Comparison of ENCODE assay signal across 21 cellular contexts in the genomic region with DNA sequence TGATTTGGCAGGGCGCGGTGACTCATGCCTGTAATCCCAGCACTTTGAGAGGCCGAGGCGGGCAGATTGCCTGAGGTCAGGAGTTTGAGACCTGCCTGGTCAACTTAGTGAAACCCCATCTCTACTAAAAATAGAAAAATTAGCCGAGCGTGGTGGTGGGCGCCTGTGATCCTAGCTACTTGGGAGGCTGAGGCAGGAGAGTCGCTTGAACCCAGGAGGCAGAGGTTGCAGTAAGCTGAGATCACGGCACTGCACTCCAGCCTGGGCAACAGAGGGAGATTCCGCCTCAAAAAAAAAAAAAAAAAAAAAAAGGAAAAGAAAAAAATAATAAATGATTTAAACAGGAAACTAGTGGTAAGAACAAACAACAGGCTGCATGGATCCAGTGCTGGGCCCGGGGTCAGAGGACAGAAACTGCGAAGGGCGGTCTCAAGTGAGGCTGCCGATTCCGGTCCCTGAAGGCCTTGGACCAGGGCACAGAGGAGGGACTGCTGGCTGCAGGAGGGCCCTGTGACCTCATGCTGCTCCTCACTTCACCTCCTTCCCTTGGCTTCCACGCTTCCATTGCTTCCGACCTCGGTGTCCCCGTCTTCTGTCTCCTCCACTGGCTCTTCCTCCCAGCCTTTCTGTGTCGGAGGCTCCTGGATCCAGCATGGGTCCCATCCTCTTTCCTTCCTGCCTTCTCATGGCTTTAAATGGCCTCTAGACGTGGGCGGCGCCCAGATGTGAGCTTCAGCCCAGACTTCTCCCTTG. TPM values are rescaled to one million over a fixed set of nuclear protein-coding genes. Genes with fewer than 3 reads are reported as not detected.
DNase-seq lines count a peak whose midpoint lies in the region; ATAC-seq, FAIRE-seq and TF ChIP-seq lines count a peak whose summit lies in the region.
"Had no signal": no experiment of that assay in that cellular context is flagged by ENCODE, and none has a peak within 500 bp of the region (broad histone marks: within the 10 kb centered on the region; RNA-seq: fewer than 3 reads in every experiment).

No MANE protein-coding gene starts in this region.

- H3K79me1 ChIP-seq in H1 (ENCODE audit: low read depth, low read length) (no peaks in the 10 kb centered on the region), neuronal stem cell (ENCODE audit: low read depth, low read length) (no peaks in the 10 kb centered on the region)

- TF ChIP-seq CTCF in activated B cell treated with CpG ODN at 0.5 μM for 24 hours (IDR thresholded peaks at IDR 0.05), result no peak
- TF ChIP-seq CTCF in H1 (IDR thresholded peaks at IDR 0.05; ENCODE audit: control extremely low read depth in 1 of 3, insufficient read depth in 1 of 3, low read depth in 1 of 3, low read length in 3 of 3), result no peak

- peak overlapping the region; percentile 77 for H3K4me3 Mint-ChIP-seq in activated CD4-positive, alpha-beta T cell treated with anti-CD3 and anti-CD28 coated beads, Interleukin-2, amount 10 ng/mL, durations not matched to agents 7 days and 5 days
- peak overlapping the region; percentile 84 for H3K4me3 Mint-ChIP-seq in activated B cell treated with CpG ODN at 0.5 μM for 24 hours

- no peak for FAIRE-seq in H1 (lab: Jason Lieb, UNC)
- FAIRE-seq: A549 had no signal

- H2BK12ac ChIP-seq in H1 (ENCODE audit: low read depth, low read length), result 0 out of 2 replicates have a peak overlapping the region, but pooled peaks have one; percentile 50
- H2BK12ac ChIP-seq in neuronal stem cell (ENCODE audit: low read length), result no peak overlapping the region

- POLR2A ChIA-PET in activated CD4-positive, alpha-beta T cell treated with anti-CD3 and anti-CD28 coated beads, Interleukin-2, amount 10 ng/mL, durations not matched to agents 7 days and 5 days (lab: Charles Lee), result no interaction called here
- POLR2A ChIA-PET in activated B cell treated with CpG ODN at 0.5 μM for 24 hours (lab: Charles Lee) (interaction anchor here (1.5 kb wide), 1 partner anchor 106 kb away, joined by 3 read pairs; the partner anchor contains the start of gene TAF1B), H1 (lab: Charles Lee; ENCODE audit: partially characterized antibody) (interaction anchor here (1.0 kb wide), 1 partner anchor 318 kb away, joined by 3 read pairs; the partner anchor contains the start of gene YWHAQ)

- CTCF ChIA-PET in activated CD4-positive, alpha-beta T cell treated with anti-CD3 and anti-CD28 coated beads, Interleukin-2, amount 10 ng/mL, durations not matched to agents 7 days and 5 days (lab: Charles Lee), result no interaction called here
- CTCF ChIA-PET in activated B cell treated with CpG ODN at 0.5 μM for 24 hours (lab: Charles Lee) (interaction anchor here (3.1 kb wide), 1 partner anchor 35 kb away, joined by 10 read pairs; no protein-coding TSS in a partner anchor), H1 (lab: Charles Lee; ENCODE audit: partially characterized antibody) (interaction anchor here (0.6 to 3.5 kb wide), 4 partner anchors 35 to 518 kb away, joined by 3 to 20 read pairs (median 4); no protein-coding TSS in a partner anchor)

- peaks cover 11% of the 10 kb centered on the region; the same call in 1 of the 2 replicates for H3K23me2 ChIP-seq in H1 (ENCODE audit: low read depth, low read length)

- TF ChIP-seq POLR2A in H1 (IDR thresholded peaks at IDR 0.05; ENCODE audit: control extremely low read depth in 1 of 2, low read depth in 2 of 2, low read length in 2 of 2), result no peak

- H3K14ac ChIP-seq in H1 (ENCODE audit: insufficient read length), result no peak overlapping the region
- H3K14ac ChIP-seq in neuronal stem cell (ENCODE audit: low read length), result no peak overlapping the region

- H4K8ac ChIP-seq in H1 (ENCODE audit: extremely low read depth, insufficient read depth, low read length) (no peak overlapping the region), neuronal stem cell (ENCODE audit: low read depth, low read length) (no peak overlapping the region)

- H3K9ac ChIP-seq in H1 (replicated peaks in 1 of 4; ENCODE audit: extremely low read depth in 1 of 4, low read depth in 3 of 4, low read length in 3 of 4) (no peak overlapping the region), neuronal stem cell (ENCODE audit: low read depth, low read length, poor library complexity) (peak overlapping the region; percentile 34)

- no peak for ATAC-seq in activated B cell treated with CpG ODN at 0.5 μM for 24 hours (ENCODE audit: low read depth)
- no peak for ATAC-seq in HG02798 (IDR thresholded peaks at IDR 0.05; ENCODE audit: poor library complexity, unreplicated experiment)
- ATAC-seq: A549; psoas muscle; Right ventricle myocardium inferior; stimulated activated naive B cell treated with anti-CD40 and anti-IgM and Interleukin-4, amounts not matched to agents 10 μg/mL and 1 μg/mL and 100 μg/mL, for 72 hours; upper lobe of right lung had no signal

- H3K4me1 Mint-ChIP-seq in activated CD4-positive, alpha-beta T cell treated with anti-CD3 and anti-CD28 coated beads, Interleukin-2, amount 10 ng/mL, durations not matched to agents 7 days and 5 days, result peaks cover 11% of the 10 kb centered on the region
- peaks cover 14% of the 10 kb centered on the region for H3K4me1 Mint-ChIP-seq in activated B cell treated with CpG ODN at 0.5 μM for 24 hours

- H3K4me2 ChIP-seq in H1 (ENCODE audit: insufficient read depth in 1 of 2, low read depth in 2 of 2, low read length in 2 of 2) (no peak overlapping the region; a peak in 1 of 4 replicates), neuronal stem cell (ENCODE audit: insufficient read depth, low read length, poor library complexity, severe bottlenecking) (no peak overlapping the region)
- H3K4me2 ChIP-seq: A549 had no signal

- no peak overlapping the region for H3K27ac Mint-ChIP-seq in activated CD4-positive, alpha-beta T cell treated with anti-CD3 and anti-CD28 coated beads, Interleukin-2, amount 10 ng/mL, durations not matched to agents 7 days and 5 days
- peak overlapping the region; percentile 31 for H3K27ac Mint-ChIP-seq in activated B cell treated with CpG ODN at 0.5 μM for 24 hours
- H3K27ac Mint-ChIP-seq: stimulated activated naive B cell treated with anti-CD40 and anti-IgM and Interleukin-4, amounts not matched to agents 10 μg/mL and 1 μg/mL and 100 μg/mL, for 72 hours had no signal

- H4K20me1 ChIP-seq in H1 (replicated peaks in 1 of 2; ENCODE audit: control insufficient read depth in 1 of 2, insufficient read depth in 2 of 2, low read length in 2 of 2), result peaks cover 0 to 2% of the 10 kb centered on the region in 2 experiments

- H2BK120ac ChIP-seq in H1 (replicated peaks; ENCODE audit: low read depth, low read length) (no peak overlapping the region), neuronal stem cell (ENCODE audit: low read depth, low read length) (no peak overlapping the region)

- no peaks in the 10 kb centered on the region for H3K79me2 ChIP-seq in H1 (ENCODE audit: control insufficient read depth in 1 of 2, insufficient read depth in 2 of 2, low read length in 2 of 2)

- H2BK15ac ChIP-seq in H1 (ENCODE audit: low read length) (no peak overlapping the region), neuronal stem cell (ENCODE audit: low read length) (peak overlapping the region; percentile 55)

- DNase-seq in activated CD4-positive, alpha-beta T cell treated with anti-CD3 and anti-CD28 coated beads, Interleukin-2, amount 10 ng/mL, durations not matched to agents 7 days and 5 days, result no peak
- DNase-seq in activated CD4-positive, alpha-beta T cell treated with anti-CD3 and anti-CD28 coated beads for 1 hour, result no peak
- DNase-seq in activated B cell treated with CpG ODN at 0.5 μM for 24 hours, result no peak
- no peak for DNase-seq in H1 (ENCODE audit: low read depth in 1 of 2, low spot score in 2 of 2)
- DNase-seq in neuronal stem cell (ENCODE audit: low spot score), result no peak
- DNase-seq in NCI-H2107 (lab: John Stamatoyannopoulos, UW), result no peak
- DNase-seq in cortex of kidney (lab: John Stamatoyannopoulos, UW), result no peak
- DNase-seq: activated effector memory CD4-positive, alpha-beta T cell treated with Interleukin-2 at 50 U/mL for 16 hours; brain microvascular endothelial cell; DMS79; MG63; NCI-H2029; NCI-H510A treated with DMSO at 0.1 percent for 48 hours; psoas muscle; spleen; stimulated activated naive B cell treated with anti-CD40 and anti-IgM and Interleukin-4, amounts not matched to agents 10 μg/mL and 1 μg/mL and 100 μg/mL, for 72 hours; upper lobe of right lung had no signal

- intact Hi-C loops in activated B cell treated with CpG ODN at 0.5 μM for 24 hours (cut with micrococcal nuclease), result no loop called here

- H3K56ac ChIP-seq in H1 (replicated peaks; ENCODE audit: insufficient read length, low read depth, low read length), result no peak overlapping the region

- H2AFZ ChIP-seq in H1 (ENCODE audit: low read length) (no peak overlapping the region), neuronal stem cell (ENCODE audit: low read length) (no peak overlapping the region)

- H4K91ac ChIP-seq in H1 (replicated peaks; ENCODE audit: insufficient read length, low read length) (no peak overlapping the region), neuronal stem cell (ENCODE audit: low read depth, low read length, poor library complexity) (no peak overlapping the region)

- no peak overlapping the region for H4K5ac ChIP-seq in H1 (ENCODE audit: insufficient read length, low read depth, low read length)

- no peak for TF ChIP-seq RAD21 in H1 (IDR thresholded peaks at IDR 0.05 in 1 of 2, conservative IDR thresholded peaks at IDR 0.05 in 1 of 2; ENCODE audit: low read depth in 2 of 2, low read length in 2 of 2)

- peaks cover 8 to 36% (median 31%) of the 10 kb centered on the region in 4 experiments for H3K27me3 ChIP-seq in H1 (replicated peaks in 1 of 4; ENCODE audit: control insufficient read depth in 3 of 4, extremely low read depth in 1 of 4, insufficient read depth in 3 of 4, low read length in 3 of 4)
- peaks cover 4 to 59% (median 26%) of the 10 kb centered on the region in 3 experiments for H3K27me3 ChIP-seq in neuronal stem cell (ENCODE audit: control insufficient read depth in 3 of 3, insufficient read depth in 3 of 3, low read depth in 1 of 3, low read length in 3 of 3)
- H3K27me3 ChIP-seq: brain microvascular endothelial cell had no signal

- H2BK5ac ChIP-seq in H1 (ENCODE audit: low read depth, low read length) (no peak overlapping the region), neuronal stem cell (ENCODE audit: low read length) (no peak overlapping the region)

- H3K4me3 ChIP-seq in H1 (ENCODE audit: extremely low read depth in 1 of 4, insufficient read depth in 2 of 4, low read depth in 3 of 4, low read length in 4 of 4), result no peak overlapping the region
- H3K4me3 ChIP-seq in neuronal stem cell (ENCODE audit: low read length in 2 of 2), result no peak overlapping the region
- H3K4me3 ChIP-seq: A549, MG63, psoas muscle, upper lobe of right lung had no signal

- no peak overlapping the region for H2AK5ac ChIP-seq in H1 (ENCODE audit: low read depth, low read length)
- H2AK5ac ChIP-seq in neuronal stem cell (ENCODE audit: low read depth, low read length), result no peak overlapping the region

- WGBS in H1 (ENCODE audit: extremely low coverage in 1 of 2, insufficient coverage in 1 of 2, insufficient read length in 1 of 2, insufficient replicate concordance in 2 of 2, low coverage in 1 of 2, low lambda C conversion rate in 2 of 2, missing lambda C conversion rate in 1 of 2), 2 experiments, result 93% methylated on average over 19 of the region's 23 CpGs; no CpG with 5 or more reads in 1 of the 2 experiments
- WGBS in neuronal stem cell (ENCODE audit: extremely low coverage in 2 of 2, insufficient read length in 2 of 2, insufficient replicate concordance in 1 of 2), 2 donors, result no CpG with 5 or more reads among the region's 23 CpGs

- H3K9me3 Mint-ChIP-seq in activated CD4-positive, alpha-beta T cell treated with anti-CD3 and anti-CD28 coated beads, Interleukin-2, amount 10 ng/mL, durations not matched to agents 7 days and 5 days, result no peaks in the 10 kb centered on the region
- H3K9me3 Mint-ChIP-seq in activated B cell treated with CpG ODN at 0.5 μM for 24 hours, result no peaks in the 10 kb centered on the region
- H3K9me3 Mint-ChIP-seq: stimulated activated naive B cell treated with anti-CD40 and anti-IgM and Interleukin-4, amounts not matched to agents 10 μg/mL and 1 μg/mL and 100 μg/mL, for 72 hours had no signal

- H3K9me3 ChIP-seq in H1 (ENCODE audit: insufficient read depth in 2 of 2, low read depth in 1 of 2, low read length in 1 of 2), result no peaks in the 10 kb centered on the region
- H3K9me3 ChIP-seq in neuronal stem cell (replicated peaks in 1 of 2; ENCODE audit: control insufficient read depth in 2 of 2, insufficient read depth in 1 of 2, low read depth in 1 of 2, low read length in 2 of 2), result no peaks in the 10 kb centered on the region
- H3K9me3 ChIP-seq: A549, MG63, psoas muscle, spleen, upper lobe of right lung had no signal

- no peaks in the 10 kb centered on the region for H3K36me3 Mint-ChIP-seq in activated CD4-positive, alpha-beta T cell treated with anti-CD3 and anti-CD28 coated beads, Interleukin-2, amount 10 ng/mL, durations not matched to agents 7 days and 5 days (ENCODE audit: low read depth)
- H3K36me3 Mint-ChIP-seq in activated B cell treated with CpG ODN at 0.5 μM for 24 hours (ENCODE audit: low read depth), result no peaks in the 10 kb centered on the region

- H3K23ac ChIP-seq in H1 (ENCODE audit: insufficient read length), result no peak overlapping the region
- H3K23ac ChIP-seq in neuronal stem cell (ENCODE audit: low read depth, low read length, poor library complexity), result no peak overlapping the region

- H2BK20ac ChIP-seq in H1 (ENCODE audit: low read length), result no peak overlapping the region

- H3K18ac ChIP-seq in H1 (ENCODE audit: extremely low read depth, low read length), result no peak overlapping the region
- peak overlapping the region; percentile 32 for H3K18ac ChIP-seq in neuronal stem cell (ENCODE audit: low read length)

- H3K36me3 ChIP-seq in H1 (ENCODE audit: control insufficient read depth in 2 of 4, insufficient read depth in 4 of 4, low read length in 3 of 4) (no peaks in the 10 kb centered on the region), neuronal stem cell (replicated peaks in 1 of 2; ENCODE audit: control insufficient read depth in 2 of 2, insufficient read depth in 2 of 2, low read length in 2 of 2) (no peaks in the 10 kb centered on the region)
- H3K36me3 ChIP-seq: brain microvascular endothelial cell, MG63, spleen, upper lobe of right lung had no signal

- TF ChIP-seq EP300 in H1 (IDR thresholded peaks at IDR 0.05; ENCODE audit: borderline replicate concordance in 1 of 2, low read depth in 2 of 2, low read length in 2 of 2), result no peak

- H3K27ac ChIP-seq in H1 (ENCODE audit: low read depth, low read length) (no peak overlapping the region), neuronal stem cell (replicated peaks; ENCODE audit: low read length) (no peak overlapping the region)
- H3K27ac ChIP-seq: A549, brain microvascular endothelial cell, C4-2B, psoas muscle, upper lobe of right lung had no signal

- H3K4me1 ChIP-seq in H1 (replicated peaks in 1 of 4; ENCODE audit: control insufficient read depth in 3 of 4, insufficient read depth in 4 of 4, low read length in 3 of 4) (no peaks in the 10 kb centered on the region), neuronal stem cell (ENCODE audit: control insufficient read depth in 2 of 2, insufficient read depth in 1 of 2, low read depth in 1 of 2, low read length in 2 of 2) (peaks cover 2 to 3% of the 10 kb centered on the region in 2 donors)

- H3K27me3 Mint-ChIP-seq in activated CD4-positive, alpha-beta T cell treated with anti-CD3 and anti-CD28 coated beads, Interleukin-2, amount 10 ng/mL, durations not matched to agents 7 days and 5 days, result peaks cover 57% of the 10 kb centered on the region
- H3K27me3 Mint-ChIP-seq in activated B cell treated with CpG ODN at 0.5 μM for 24 hours, result peaks cover 41% of the 10 kb centered on the region

- H3K4ac ChIP-seq in H1 (replicated peaks; ENCODE audit: insufficient read length, low read depth, low read length), result no peak overlapping the region
- no peak overlapping the region for H3K4ac ChIP-seq in neuronal stem cell (ENCODE audit: low read length)

RNA-seq across cellular contexts. Expression of gene GRHL1, which starts 2.1 kb away (rescaled TPM):
- total RNA-seq in activated CD4-positive, alpha-beta T cell treated with anti-CD3 and anti-CD28 coated beads, Interleukin-2, amount 10 ng/mL, durations not matched to agents 7 days and 5 days, result under 1 TPM; 0.25 to 0.27 TPM
- 0.39 and 0.95 TPM in 2 replicates for total RNA-seq in activated B cell treated with CpG ODN at 0.5 μM for 24 hours
- 2.8 and 3.6 TPM in 2 replicates for total RNA-seq in H1 (2021; fragmentation: NEBNext Ultra II Directional; extraction: Animal tissue kit (Norgen Biotek cat#: 25700))
- polyA plus RNA-seq in H1 (2011; rRNA removed), result 1.3 and 1.6 TPM in 2 replicates
- polyA plus RNA-seq in H1 (2011; cell fraction: cytosol; rRNA removed), result 2.1 TPM
- polyA plus RNA-seq in H1 (2011; cell fraction: nucleus; rRNA removed), result 4.1 TPM
- polyA plus RNA-seq in H1 (2012, experiment 1 of 2), result 1.9 to 3.2 TPM (median 2.5 TPM) in 4 replicates
- 0.34 TPM for polyA plus RNA-seq in H1 (2012, experiment 2 of 2)
- polyA plus RNA-seq in H1 (2013, experiment 1 of 2), result 1.7 TPM
- 1.9 TPM for polyA plus RNA-seq in H1 (2013, experiment 2 of 2)
- polyA minus RNA-seq in H1 (2011; rRNA and poly(A)+ RNA removed), result 8.0 and 8.7 TPM in 2 replicates
- polyA minus RNA-seq in H1 (2011; cell fraction: cytosol; rRNA and poly(A)+ RNA removed), result 5.2 TPM
- 8.1 TPM for polyA minus RNA-seq in H1 (2011; cell fraction: nucleus; rRNA and poly(A)+ RNA removed)
- polyA plus RNA-seq in neuronal stem cell (2013, experiment 1 of 2), result 1.8 TPM
- polyA plus RNA-seq in neuronal stem cell (2013, experiment 2 of 2), result 1.9 TPM
